ENCODE assay signal across 21 cellular contexts in the genomic region with DNA sequence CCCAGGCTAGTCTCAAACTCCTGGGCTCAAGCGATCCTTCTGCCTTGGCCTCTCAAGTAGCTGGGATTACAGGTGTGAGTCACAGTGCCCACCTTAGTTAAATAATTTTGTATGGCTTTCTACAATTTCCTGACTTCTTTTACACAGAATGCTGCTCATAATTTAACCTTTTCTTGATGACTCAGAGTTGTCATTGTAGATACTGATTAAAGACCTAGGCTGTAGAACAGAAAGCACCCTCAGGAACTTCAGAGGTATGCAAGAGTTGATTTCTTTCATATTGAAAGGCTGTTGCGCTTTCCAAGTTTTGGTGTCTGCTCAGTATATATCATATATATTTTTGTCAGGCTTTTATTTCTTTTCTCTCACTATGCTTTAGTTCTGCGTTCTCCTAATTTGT. TPM values are rescaled to one million over a fixed set of nuclear protein-coding genes. Genes with fewer than 3 reads are reported as not detected.
DNase-seq lines count a peak whose midpoint lies in the region; ATAC-seq and TF ChIP-seq lines count a peak whose summit lies in the region.
"Had no signal": no experiment of that assay in that cellular context is flagged by ENCODE, and none has a peak within 500 bp of the region (broad histone marks: within the 10 kb centered on the region; RNA-seq: fewer than 3 reads in every experiment).

No MANE protein-coding gene starts in this region.

- H3K27me3 Mint-ChIP-seq in activated T-cell treated with anti-CD3 and anti-CD28 coated beads, Interleukin-2, amount 50 U/mL, for 24 hours, result peaks cover 26% of the 10 kb centered on the region
- H3K27me3 Mint-ChIP-seq in activated naive CD8-positive, alpha-beta T cell treated with anti-CD3 and anti-CD28 coated beads, Interleukin-2, amount 10 ng/mL, durations not matched to agents 7 days and 5 days, result no peaks in the 10 kb centered on the region

- H3K4me1 ChIP-seq in uterus, result no peaks in the 10 kb centered on the region
- H3K4me1 ChIP-seq: Caco-2 had no signal

- TF ChIP-seq POLR2A in uterus (IDR thresholded peaks at IDR 0.05), result no peak

- no peak overlapping the region for H3K27ac ChIP-seq in uterus
- H3K27ac ChIP-seq: C4-2B had no signal

- ATAC-seq in activated naive CD8-positive, alpha-beta T cell treated with anti-CD3 and anti-CD28 coated beads, Interleukin-2, amount 10 ng/mL, durations not matched to agents 7 days and 5 days (ENCODE audit: low read depth), result peak; percentile 49
- no peak for ATAC-seq in GM19397 (IDR thresholded peaks at IDR 0.05; ENCODE audit: unreplicated experiment)
- ATAC-seq: A549 had no signal

- no peaks in the 10 kb centered on the region for H3K27me3 ChIP-seq in uterus

- DNase-seq in activated T-cell treated with anti-CD3 and anti-CD28 coated beads, Interleukin-2, amount 50 U/mL, for 24 hours, result no peak
- no peak for DNase-seq in activated T-cell treated with anti-CD3 and anti-CD28 coated beads, Interleukin-2, amount 50 U/mL, for 48 hours
- DNase-seq in OCI-M1 (lab: John Stamatoyannopoulos, UW), result peak; percentile 9
- DNase-seq in activated naive CD8-positive, alpha-beta T cell treated with anti-CD3 and anti-CD28 coated beads, Interleukin-2, amount 10 ng/mL, durations not matched to agents 7 days and 5 days, result no peak
- peak; percentile 54 for DNase-seq in renal cortical epithelial cell (ENCODE audit: low read depth)
- DNase-seq in cortex of kidney (lab: John Stamatoyannopoulos, UW), result no peak
- DNase-seq in uterus, result no peak
- DNase-seq: Caco-2; DMS79; H7; KG1; NCI-H1092; NCI-H1694; NCI-H2107; NCI-H345; NCI-H69; NK-92 treated with Interleukin-12 subunit alpha and Interleukin-12 subunit beta, amount 100 ng/mL, for 24 hours had no signal

- no peaks in the 10 kb centered on the region for H3K9me3 Mint-ChIP-seq in activated T-cell treated with anti-CD3 and anti-CD28 coated beads, Interleukin-2, amount 50 U/mL, for 24 hours
- no peaks in the 10 kb centered on the region for H3K9me3 Mint-ChIP-seq in activated naive CD8-positive, alpha-beta T cell treated with anti-CD3 and anti-CD28 coated beads, Interleukin-2, amount 10 ng/mL, durations not matched to agents 7 days and 5 days

- H3K4me1 Mint-ChIP-seq in activated T-cell treated with anti-CD3 and anti-CD28 coated beads, Interleukin-2, amount 50 U/mL, for 24 hours (ENCODE audit: low read depth), result peaks cover 69% of the 10 kb centered on the region
- H3K4me1 Mint-ChIP-seq in activated naive CD8-positive, alpha-beta T cell treated with anti-CD3 and anti-CD28 coated beads, Interleukin-2, amount 10 ng/mL, durations not matched to agents 7 days and 5 days, result peaks cover 30% of the 10 kb centered on the region

- no peak overlapping the region for H3K4me3 ChIP-seq in uterus
- H3K4me3 ChIP-seq: A549 had no signal

- no peaks in the 10 kb centered on the region for H3K36me3 ChIP-seq in uterus

- POLR2A ChIA-PET in activated naive CD8-positive, alpha-beta T cell treated with anti-CD3 and anti-CD28 coated beads, Interleukin-2, amount 10 ng/mL, durations not matched to agents 7 days and 5 days (lab: Charles Lee), result no interaction called here

- TF ChIP-seq CTCF in uterus (IDR thresholded peaks at IDR 0.05), result no peak

- peak overlapping the region; percentile 31 for H3K27ac Mint-ChIP-seq in activated T-cell treated with anti-CD3 and anti-CD28 coated beads, Interleukin-2, amount 50 U/mL, for 24 hours
- H3K27ac Mint-ChIP-seq in activated naive CD8-positive, alpha-beta T cell treated with anti-CD3 and anti-CD28 coated beads, Interleukin-2, amount 10 ng/mL, durations not matched to agents 7 days and 5 days, result peak overlapping the region; percentile 60

- H3K36me3 Mint-ChIP-seq in activated T-cell treated with anti-CD3 and anti-CD28 coated beads, Interleukin-2, amount 50 U/mL, for 24 hours (ENCODE audit: low read depth), result peaks cover 31% of the 10 kb centered on the region
- H3K36me3 Mint-ChIP-seq in activated naive CD8-positive, alpha-beta T cell treated with anti-CD3 and anti-CD28 coated beads, Interleukin-2, amount 10 ng/mL, durations not matched to agents 7 days and 5 days, result peaks cover 19% of the 10 kb centered on the region

- intact Hi-C loops in uterus (cut with DNase I; ENCODE audit: low total_unique reads), result no loop called here

- no peak overlapping the region for H3K4me3 Mint-ChIP-seq in activated T-cell treated with anti-CD3 and anti-CD28 coated beads, Interleukin-2, amount 50 U/mL, for 24 hours
- no peak overlapping the region for H3K4me3 Mint-ChIP-seq in activated naive CD8-positive, alpha-beta T cell treated with anti-CD3 and anti-CD28 coated beads, Interleukin-2, amount 10 ng/mL, durations not matched to agents 7 days and 5 days

- no peaks in the 10 kb centered on the region for H3K9me3 ChIP-seq in uterus
- H3K9me3 ChIP-seq: A549, Caco-2 had no signal

RNA-seq across cellular contexts. Expression of a gene that starts 21.1 kb away (rescaled TPM):
- 1 to 10 TPM; 1.8 to 2.7 TPM for total RNA-seq in activated naive CD8-positive, alpha-beta T cell treated with anti-CD3 and anti-CD28 coated beads, Interleukin-2, amount 10 ng/mL, durations not matched to agents 7 days and 5 days
- total RNA-seq in renal cortical epithelial cell, result not detected in 2 replicates
- 10 to 100 TPM in 2 of 4 donors, 1 to 10 TPM in 1, under 1 TPM in 1; 0.26 to 12.0 (median 8.3) TPM for total RNA-seq in uterus
- total RNA-seq: Caco-2, H7, MCF 10A had no signal

RNA-seq across cellular contexts. Expression of a gene that starts 56.4 kb away (rescaled TPM):
- 1 to 10 TPM in 1 of 2 experiments, under 1 TPM in 1; 0.97 to 1.1 TPM for total RNA-seq in activated naive CD8-positive, alpha-beta T cell treated with anti-CD3 and anti-CD28 coated beads, Interleukin-2, amount 10 ng/mL, durations not matched to agents 7 days and 5 days
- not detected in 2 replicates for total RNA-seq in renal cortical epithelial cell
- under 1 TPM in 2 of 4 donors, not detected in 2; 0.29 to 0.30 TPM for total RNA-seq in uterus
- total RNA-seq: Caco-2, H7, MCF 10A had no signal

Comparison
In these comparisons a context has a peak if more than half of its experiments do, and no peak if none do; other contexts are left out.
1. DNase-seq: peak in OCI-M1 (single experiment) and renal cortical epithelial cell (single experiment); none in activated T-cell treated with anti-CD3 and anti-CD28 coated beads, Interleukin-2, amount 50 U/mL, for 24 hours (single experiment), activated T-cell treated with anti-CD3 and anti-CD28 coated beads, Interleukin-2, amount 50 U/mL, for 48 hours (0 of 2), activated naive CD8-positive, alpha-beta T cell treated with anti-CD3 and anti-CD28 coated beads, Interleukin-2, amount 10 ng/mL, durations not matched to agents 7 days and 5 days (single experiment), cortex of kidney (single experiment) and uterus (0 of 2).